8 cellular contexts compared by ENCODE assay signal in the genomic region with DNA sequence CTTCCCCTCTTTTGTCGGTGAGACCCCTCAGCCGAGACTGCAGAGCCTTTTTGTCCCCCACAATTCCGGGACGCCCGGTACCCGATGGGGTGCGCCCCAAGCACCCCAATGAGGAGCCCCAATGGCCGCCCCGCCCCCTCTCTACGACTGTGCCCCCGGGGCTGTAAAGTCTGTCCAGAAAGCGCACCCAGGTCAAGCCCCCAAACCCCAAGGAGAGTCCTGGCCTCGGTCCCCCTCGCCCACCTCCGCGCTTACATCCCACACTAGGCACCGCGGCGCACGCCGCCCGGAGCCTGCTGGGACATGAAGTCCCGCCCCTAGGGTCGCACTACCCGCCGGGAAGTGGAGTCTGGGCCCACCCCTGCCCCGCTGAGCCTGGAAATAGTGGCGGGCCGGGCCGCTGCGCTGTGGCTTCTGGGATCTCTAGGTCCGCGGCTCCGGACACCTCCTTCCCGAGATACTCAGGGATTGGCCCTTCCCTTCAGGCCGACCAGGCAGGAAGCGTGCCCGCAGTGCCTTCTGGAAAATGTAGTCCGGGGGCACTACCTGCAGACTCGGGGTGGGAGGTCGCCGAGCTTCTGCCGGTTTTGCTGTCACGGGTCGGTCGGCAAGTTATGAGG. TPM values are rescaled to one million over a fixed set of nuclear protein-coding genes. Genes with fewer than 3 reads are reported as not detected.
DNase-seq lines count a peak whose midpoint lies in the region; ATAC-seq and TF ChIP-seq lines count a peak whose summit lies in the region.

Gene MEN1 (minus strand): TSS at position 281 of the 620 bp plus-strand sequence. CDS start 442 bp downstream, outside the sequence.

- peak within 1 kb of the TSS; percentile 91 for H3K27ac Mint-ChIP-seq in activated naive CD8-positive, alpha-beta T cell treated with anti-CD3 and anti-CD28 coated beads for 36 hours
- H3K27ac Mint-ChIP-seq in glutamatergic neuron (ENCODE audit: unreplicated experiment), result peak within 1 kb of the TSS; percentile 67

- no peaks in the 10 kb centered on the region for H3K27me3 Mint-ChIP-seq in activated naive CD8-positive, alpha-beta T cell treated with anti-CD3 and anti-CD28 coated beads for 36 hours
- peaks cover 12% of the 10 kb centered on the region for H3K27me3 Mint-ChIP-seq in glutamatergic neuron (ENCODE audit: unreplicated experiment)

- peaks cover 8% of the 10 kb centered on the region for H3K36me3 Mint-ChIP-seq in activated naive CD8-positive, alpha-beta T cell treated with anti-CD3 and anti-CD28 coated beads for 36 hours
- no peaks in the 10 kb centered on the region for H3K36me3 Mint-ChIP-seq in glutamatergic neuron (ENCODE audit: unreplicated experiment)

- 1% methylated on average over 31 to 41 of the region's 46 CpGs for WGBS in testis, 2 donors

- H3K27ac ChIP-seq in SU-DHL-6 (ENCODE audit: low read depth, low read length) (peak within 1 kb of the TSS; percentile 76), osteoblast (ENCODE audit: low read depth, low read length) (peak within 1 kb of the TSS; percentile 33), testis (peak within 1 kb of the TSS; percentile 48 to 65)

- peaks cover 7% of the 10 kb centered on the region; the same call in 1 of the 2 replicates for H3K79me2 ChIP-seq in SU-DHL-6 (ENCODE audit: insufficient read depth, low read length)
- peaks cover 9% of the 10 kb centered on the region for H3K79me2 ChIP-seq in osteoblast (ENCODE audit: insufficient read depth, low read length)

- H4K20me1 ChIP-seq in SU-DHL-6 (ENCODE audit: low read depth, low read length) (no peaks in the 10 kb centered on the region), osteoblast (ENCODE audit: insufficient read depth, low read length) (peaks cover 1% of the 10 kb centered on the region)

- H3K36me3 ChIP-seq in SU-DHL-6 (ENCODE audit: low read length) (no peaks in the 10 kb centered on the region), osteoblast (ENCODE audit: insufficient read depth, low read length) (peaks cover 21% of the 10 kb centered on the region), testis (ENCODE audit: low read depth, missing control alignments) (no peaks in the 10 kb centered on the region)

- DNase-seq in GDM1 (lab: John Stamatoyannopoulos, UW) (peak; percentile 95), NCI-H1105 treated with DMSO at 0.1 percent for 48 hours (lab: John Stamatoyannopoulos, UW) (peak; percentile 98), glutamatergic neuron (peak; percentile 97), osteoblast (ENCODE audit: insufficient read length, low spot score, missing footprints) (peak; percentile 100), testis (peak; percentile 97)
- DNase-seq in activated naive CD8-positive, alpha-beta T cell treated with anti-CD3 and anti-CD28 coated beads for 36 hours, result peak; percentile 90

- H2AFZ ChIP-seq in SU-DHL-6 (ENCODE audit: low read depth, low read length, severe bottlenecking) (peak within 1 kb of the TSS; percentile 88), osteoblast (ENCODE audit: low read length) (peak within 1 kb of the TSS; percentile 92)

- no peaks in the 10 kb centered on the region for H3K9me3 Mint-ChIP-seq in activated naive CD8-positive, alpha-beta T cell treated with anti-CD3 and anti-CD28 coated beads for 36 hours
- peaks cover 5% of the 10 kb centered on the region for H3K9me3 Mint-ChIP-seq in glutamatergic neuron (ENCODE audit: unreplicated experiment)

- intact Hi-C loops in testis (cut with DNase I; ENCODE audit: low total_unique reads), result no loop called here

- H3K4me3 ChIP-seq in SU-DHL-6 (ENCODE audit: insufficient read depth, low read length, poor library complexity, severe bottlenecking) (peak within 1 kb of the TSS; percentile 69), osteoblast (ENCODE audit: insufficient read depth, low read length) (peak within 1 kb of the TSS; percentile 93), testis (peak within 1 kb of the TSS; percentile 79 to 86)

- peaks cover 17% of the 10 kb centered on the region for H3K4me1 Mint-ChIP-seq in activated naive CD8-positive, alpha-beta T cell treated with anti-CD3 and anti-CD28 coated beads for 36 hours
- peaks cover 6% of the 10 kb centered on the region for H3K4me1 Mint-ChIP-seq in glutamatergic neuron (ENCODE audit: low read depth, unreplicated experiment)

- H3K4me1 ChIP-seq in osteoblast (ENCODE audit: insufficient read depth, low read length) (peaks cover 12% of the 10 kb centered on the region), testis (peaks cover 10% of the 10 kb centered on the region)

- H3K4me2 ChIP-seq in SU-DHL-6 (ENCODE audit: low read depth, low read length, poor library complexity, severe bottlenecking) (peak within 1 kb of the TSS; percentile 63), osteoblast (ENCODE audit: insufficient read depth, low read length) (peak within 1 kb of the TSS; percentile 83)

- H3F3A ChIP-seq in SU-DHL-6 (ENCODE audit: insufficient read depth), result peaks cover 21% of the 10 kb centered on the region

- peak; percentile 61 for ATAC-seq in HG02588 (IDR thresholded peaks at IDR 0.05; ENCODE audit: unreplicated experiment)

- H3K27me3 ChIP-seq in SU-DHL-6 (ENCODE audit: low read length), result no peaks in the 10 kb centered on the region
- H3K27me3 ChIP-seq in osteoblast (ENCODE audit: insufficient read depth, low read length), result no peaks in the 10 kb centered on the region
- H3K27me3 ChIP-seq in testis, result no peaks in the 10 kb centered on the region

- H3K9me2 ChIP-seq in SU-DHL-6 (replicated peaks; ENCODE audit: insufficient read depth, low read length), result no peaks in the 10 kb centered on the region

- TF ChIP-seq CTCF in SU-DHL-6 (IDR thresholded peaks at IDR 0.05; ENCODE audit: insufficient read depth, low read length, poor library complexity, severe bottlenecking) (no peak), glutamatergic neuron (IDR thresholded peaks at IDR 0.05; ENCODE audit: partially characterized antibody, unreplicated experiment) (no peak), osteoblast (IDR thresholded peaks at IDR 0.05; ENCODE audit: extremely low read depth, low read depth, low read length) (no peak), testis (IDR thresholded peaks at IDR 0.05) (no peak)

- peak within 1 kb of the TSS; percentile 97 for H3K4me3 Mint-ChIP-seq in activated naive CD8-positive, alpha-beta T cell treated with anti-CD3 and anti-CD28 coated beads for 36 hours
- peak within 1 kb of the TSS; percentile 93 for H3K4me3 Mint-ChIP-seq in glutamatergic neuron (ENCODE audit: unreplicated experiment)

- no peak for TF ChIP-seq POLR2A in testis (IDR thresholded peaks at IDR 0.05)

- peak within 1 kb of the TSS; percentile 78 for H3K9ac ChIP-seq in SU-DHL-6 (ENCODE audit: low read length)

- no peaks in the 10 kb centered on the region for H3K9me3 ChIP-seq in SU-DHL-6 (ENCODE audit: insufficient read depth, low read length)
- no peaks in the 10 kb centered on the region for H3K9me3 ChIP-seq in osteoblast (ENCODE audit: low read depth, low read length)
- H3K9me3 ChIP-seq in testis, result no peaks in the 10 kb centered on the region

RNA-seq across cellular contexts. Expression of gene MEN1, which starts in this region (rescaled TPM):
- total RNA-seq in activated naive CD8-positive, alpha-beta T cell treated with anti-CD3 and anti-CD28 coated beads for 36 hours, result 10 to 100 TPM; 35.8 to 37.0 TPM
- total RNA-seq in glutamatergic neuron (ENCODE audit: unreplicated experiment) (39.7 TPM), osteoblast (12.3 and 13.3 TPM in 2 replicates), testis (10 to 100 TPM; 36.7 to 40.8 TPM)
- 29.7 TPM for polyA plus RNA-seq in testis (ENCODE audit: insufficient read depth, low read depth, low replicate concordance)

Comparison
In these comparisons a context has a peak if more than half of its experiments do, and no peak if none do; other contexts are left out.
1. Peak in every context shown above with its lines: DNase-seq, ATAC-seq, H3K4me3 ChIP-seq and H3K27ac ChIP-seq.